9 cellular contexts compared by ENCODE assay signal in genomic region chr10:13660545-13660920, GRCh38.
A peak's percentile ranks its signal among the peaks of the same experiment; 100 is the strongest.
DNase-seq lines count a peak whose midpoint lies in the region; ATAC-seq, FAIRE-seq and TF ChIP-seq lines count a peak whose summit lies in the region.
"Had no signal": no experiment of that assay in that cellular context is flagged by ENCODE, and none has a peak within 500 bp of the region (broad histone marks: within the 10 kb centered on the region; RNA-seq: fewer than 3 reads in every experiment).

No MANE protein-coding gene starts in this region.

- H3K27ac ChIP-seq in RWPE1, result peak overlapping the region; percentile 91
- H3K27ac ChIP-seq in fibroblast of lung (ENCODE audit: insufficient read depth, low read length), result peak overlapping the region; percentile 81
- H3K27ac ChIP-seq in spleen, result peak overlapping the region in 5 of 8 donors; percentile 25 to 58 (median 38)
- H3K27ac ChIP-seq: adrenal gland had no signal

- H3K9ac ChIP-seq in fibroblast of lung (ENCODE audit: insufficient read depth, low read length), result peak overlapping the region; percentile 16

- H3K4me3 ChIP-seq in fibroblast of lung (replicated peaks in 1 of 4; ENCODE audit: control extremely low read depth in 1 of 4, insufficient read depth in 1 of 4, low read depth in 3 of 4, low read length in 4 of 4) (no peak overlapping the region), spleen (no peak overlapping the region)
- H3K4me3 ChIP-seq: adrenal gland had no signal

- 59 to 71% (median 69%) methylated on average over 7 of the region's 7 CpGs for WGBS in spleen, 5 donors

- CTCF ChIA-PET in RWPE1 (lab: Yijun Ruan, JAX), result interaction anchor here (0.6 to 1.8 kb wide), 5 partner anchors 114 to 1301 kb away, joined by 3 to 12 read pairs (median 9); no protein-coding TSS in a partner anchor

- no peak overlapping the region for H3K4me2 ChIP-seq in fibroblast of lung (ENCODE audit: extremely low read depth, insufficient read depth, low read length)

- FAIRE-seq in GM12892 (lab: Jason Lieb, UNC), result peak; percentile 46
- FAIRE-seq: endometrium had no signal

- H3K4me1 ChIP-seq in fibroblast of lung (ENCODE audit: control insufficient read depth, extremely low read depth, insufficient read depth, low read length) (peaks cover 21% of the 10 kb centered on the region), spleen (peaks cover 0 to 31% (median 20%) of the 10 kb centered on the region in 6 donors)

- H3K27me3 ChIP-seq in fibroblast of lung (ENCODE audit: control insufficient read depth, insufficient read depth, low read length) (no peaks in the 10 kb centered on the region), spleen (replicated peaks in 1 of 7) (no peaks in the 10 kb centered on the region)
- H3K27me3 ChIP-seq: adrenal gland had no signal

- intact Hi-C loops in spleen (cut with DNase I; ENCODE audit: low total_unique reads), result loop anchor here (2.0 kb wide), 1 partner anchor 114 kb away; no protein-coding TSS in a partner anchor

- no peak overlapping the region for H2AFZ ChIP-seq in fibroblast of lung (ENCODE audit: low read length)

- H4K20me1 ChIP-seq in fibroblast of lung (ENCODE audit: control insufficient read depth, extremely low read depth, insufficient read depth, low read length), result no peaks in the 10 kb centered on the region

- POLR2A ChIA-PET in RWPE1 (lab: Yijun Ruan, JAX; ENCODE audit: low non-redundant PET), result no interaction called here

- H3K79me2 ChIP-seq in fibroblast of lung (ENCODE audit: control insufficient read depth, insufficient read depth, low read length), result peaks cover 2% of the 10 kb centered on the region

- H3K36me3 ChIP-seq in fibroblast of lung (ENCODE audit: control insufficient read depth, insufficient read depth, low read length) (peaks cover 25% of the 10 kb centered on the region), spleen (peaks cover 0 to 90% (median 18%) of the 10 kb centered on the region in 6 donors)

- TF ChIP-seq POLR2A in GM12892 (IDR thresholded peaks at IDR 0.05; ENCODE audit: low read depth, low read length), result no peak
- TF ChIP-seq POLR2A in spleen (IDR thresholded peaks at IDR 0.05), result no peak

- H3K9me3 ChIP-seq in fibroblast of lung (ENCODE audit: control insufficient read depth, insufficient read depth, low read depth, low read length) (no peaks in the 10 kb centered on the region), spleen (no peaks in the 10 kb centered on the region)
- H3K9me3 ChIP-seq: adrenal gland had no signal

- no peak for TF ChIP-seq CTCF in RWPE1 (conservative IDR thresholded peaks at IDR 0.05; ENCODE audit: low read depth)
- no peak for TF ChIP-seq CTCF in fibroblast of lung (conservative IDR thresholded peaks at IDR 0.05 in 1 of 2, IDR thresholded peaks at IDR 0.05 in 1 of 2; ENCODE audit: low read depth in 1 of 2, low read length in 2 of 2)
- no peak for TF ChIP-seq CTCF in spleen (IDR thresholded peaks at IDR 0.05 in 8 of 11, conservative IDR thresholded peaks at IDR 0.05 in 3 of 11)

- ATAC-seq in GM21825 (IDR thresholded peaks at IDR 0.05; ENCODE audit: unreplicated experiment), result no peak

- DNase-seq in GM12892 (ENCODE audit: insufficient read length) (no peak), RWPE1 (ENCODE audit: low spot score) (peak; percentile 84), fibroblast of lung (ENCODE audit: low read depth in 2 of 2) (peak; percentile 56 to 70), spleen (no peak), AML-193 (lab: John Stamatoyannopoulos, UW) (no peak), A172 (ENCODE audit: low spot score) (no peak)

Comparison
In these comparisons a context has a peak if more than half of its experiments do, and no peak if none do; other contexts are left out.
1. DNase-seq: peak in RWPE1 (single experiment) and fibroblast of lung (2 of 2); none in GM12892 (single experiment), spleen (single experiment), AML-193 (0 of 2) and A172 (single experiment).
2. H3K27ac ChIP-seq: peak in every context shown above with its lines; median percentile 91 in RWPE1; 81 in fibroblast of lung; 38 in spleen.